18 cellular contexts compared by ENCODE assay signal in the genomic region with DNA sequence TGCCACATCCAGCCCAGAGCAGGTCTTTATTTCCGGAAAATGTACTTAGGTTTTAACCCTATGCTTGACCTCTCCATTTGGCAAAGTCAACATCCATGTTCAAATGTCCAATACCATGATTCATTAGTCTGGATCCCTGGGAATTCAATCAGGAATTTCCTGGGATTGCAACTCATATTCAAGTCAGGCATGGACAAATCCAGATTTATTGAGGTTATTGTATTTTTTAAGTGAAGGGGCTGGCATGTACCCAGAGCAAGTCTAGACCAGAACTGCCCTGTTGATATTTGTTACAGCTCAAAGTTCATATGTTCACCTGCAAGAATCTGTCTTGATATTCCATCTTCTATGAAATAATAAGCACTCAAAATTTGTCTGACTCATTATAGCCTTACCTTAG.
A peak's percentile ranks its signal among the peaks of the same experiment; 100 is the strongest.
DNase-seq lines count a peak whose midpoint lies in the region; ATAC-seq and TF ChIP-seq lines count a peak whose summit lies in the region.
"Had no signal": no experiment of that assay in that cellular context is flagged by ENCODE, and none has a peak within 500 bp of the region (broad histone marks: within the 10 kb centered on the region; RNA-seq: fewer than 3 reads in every experiment).

No MANE protein-coding gene starts in this region.

- H3K27ac ChIP-seq in breast epithelium = no peak overlapping the region
- H3K27ac ChIP-seq: GM23248, PC-9, SJSA1 had no signal

- H3K36me3 Mint-ChIP-seq in MCF 10A (ENCODE audit: insufficient read depth, unreplicated experiment) = no peaks in the 10 kb centered on the region

- no peaks in the 10 kb centered on the region for H3K27me3 ChIP-seq in breast epithelium
- H3K27me3 ChIP-seq: SJSA1 had no signal

- no peak overlapping the region for H3K4me3 Mint-ChIP-seq in MCF 10A (ENCODE audit: unreplicated experiment)
- H3K4me3 Mint-ChIP-seq: B cell had no signal

- POLR2A ChIA-PET in MCF 10A (lab: Yijun Ruan, JAX) = interaction anchor here (0.7 kb wide), 1 partner anchor 11 kb away, joined by 3 read pairs; no protein-coding TSS in a partner anchor

- H3K9me3 Mint-ChIP-seq in MCF 10A (ENCODE audit: unreplicated experiment) = no peaks in the 10 kb centered on the region

- intact Hi-C loops in MCF 10A (cut with micrococcal nuclease) (no loop called here), breast epithelium (cut with DNase I; ENCODE audit: low total_unique reads) (no loop called here)

- H3K4me3 ChIP-seq in breast epithelium (no peak overlapping the region), epithelial cell of esophagus (ENCODE audit: low read length) (no peak overlapping the region)
- H3K4me3 ChIP-seq: GM23248, PC-9, SJSA1 had no signal

- H3K27me3 Mint-ChIP-seq in MCF 10A (ENCODE audit: insufficient read depth, unreplicated experiment) = no peaks in the 10 kb centered on the region
- H3K27me3 Mint-ChIP-seq: B cell had no signal

- ATAC-seq in HG02610 (IDR thresholded peaks at IDR 0.05; ENCODE audit: unreplicated experiment) (no peak), GM19023 (IDR thresholded peaks at IDR 0.05; ENCODE audit: unreplicated experiment) (no peak)

- DNase-seq in MCF 10A (ENCODE audit: unreplicated experiment) = peak; percentile 36
- DNase-seq in breast epithelium (ENCODE audit: low spot score in 2 of 2) = no peak
- peak; percentile 83 for DNase-seq in epithelial cell of esophagus (ENCODE audit: low read depth)
- peak; percentile 3 for DNase-seq in hepatic stellate cell (ENCODE audit: low spot score)
- DNase-seq in stimulated activated CD4-positive, alpha-beta T cell treated with anti-CD3 and anti-CD28 coated beads, Interleukin-2, amount 100 ng/mL, for 48 hours = no peak
- DNase-seq in SK-N-DZ (ENCODE audit: low spot score) = no peak
- DNase-seq: DMS79 treated with DMSO at 0.1 percent for 48 hours, GM23248, HCEC 1CT, NCI-H1092 treated with DMSO at 0.1 percent for 48 hours, NCI-H2081 treated with DMSO at 0.1 percent for 48 hours, NCI-H510A treated with DMSO at 0.1 percent for 48 hours, NCI-H82, PC-9 had no signal

- no peaks in the 10 kb centered on the region for H3K36me3 ChIP-seq in breast epithelium
- H3K36me3 ChIP-seq: SJSA1 had no signal

- CTCF ChIA-PET in MCF 10A (lab: Yijun Ruan, JAX) = no interaction called here

- TF ChIP-seq POLR2A in breast epithelium (IDR thresholded peaks at IDR 0.05) = no peak

- BruUV-seq in MCF 10A (replicated peaks; lab: Mats Ljungman, UMichigan) = no TSS peak

- no peak overlapping the region for H3K27ac Mint-ChIP-seq in MCF 10A (ENCODE audit: low read depth, unreplicated experiment)
- H3K27ac Mint-ChIP-seq: B cell had no signal

- TF ChIP-seq CTCF in MCF 10A (IDR thresholded peaks at IDR 0.05; ENCODE audit: unreplicated experiment) (no peak), breast epithelium (IDR thresholded peaks at IDR 0.05) (no peak), epithelial cell of esophagus (IDR thresholded peaks at IDR 0.05; ENCODE audit: insufficient read depth, low read depth, low read length, missing control alignments) (no peak)

- no peaks in the 10 kb centered on the region for H3K9me3 ChIP-seq in breast epithelium
- H3K9me3 ChIP-seq: SJSA1 had no signal

- H3K4me1 Mint-ChIP-seq in MCF 10A (ENCODE audit: insufficient read depth, unreplicated experiment) = peaks cover 6% of the 10 kb centered on the region
- H3K4me1 Mint-ChIP-seq: B cell had no signal

- no peaks in the 10 kb centered on the region for H3K4me1 ChIP-seq in breast epithelium
- H3K4me1 ChIP-seq: SJSA1 had no signal

Comparison
In these comparisons a context has a peak if more than half of its experiments do, and no peak if none do; other contexts are left out.
1. DNase-seq: peak in MCF 10A (single experiment), epithelial cell of esophagus (single experiment) and hepatic stellate cell (single experiment); none in breast epithelium (0 of 2), stimulated activated CD4-positive, alpha-beta T cell treated with anti-CD3 and anti-CD28 coated beads, Interleukin-2, amount 100 ng/mL, for 48 hours (0 of 2) and SK-N-DZ (single experiment).